Comparison of ENCODE assay signal across 18 cellular contexts in the genomic region with DNA sequence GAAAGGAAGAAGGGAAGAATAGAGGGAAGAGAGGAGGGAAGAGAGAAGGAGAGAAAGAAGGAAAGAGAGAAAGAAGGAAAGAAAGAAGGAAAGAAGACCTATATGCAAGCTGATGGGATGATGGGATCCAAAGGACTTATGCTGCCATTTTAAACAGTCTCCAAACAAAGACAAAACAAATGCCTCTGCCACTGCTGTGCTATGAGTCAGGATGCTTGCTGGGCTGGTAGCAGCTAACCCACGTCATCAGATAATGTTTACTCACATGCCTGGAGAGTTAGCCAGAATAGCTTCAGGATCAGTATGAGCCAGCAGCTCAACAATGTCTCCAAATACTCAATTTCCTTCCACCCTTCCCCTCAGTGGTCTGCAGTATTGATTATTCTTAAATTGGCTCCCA.
A peak's percentile ranks its signal among the peaks of the same experiment; 100 is the strongest.
DNase-seq lines count a peak whose midpoint lies in the region; ATAC-seq and TF ChIP-seq lines count a peak whose summit lies in the region.
"Had no signal": no experiment of that assay in that cellular context is flagged by ENCODE, and none has a peak within 500 bp of the region (broad histone marks: within the 10 kb centered on the region; RNA-seq: fewer than 3 reads in every experiment).

No MANE protein-coding gene starts in this region.

- no peak overlapping the region for H3K27ac ChIP-seq in HEK293 (ENCODE audit: extremely low read depth, low read depth, low read length)
- H3K27ac ChIP-seq: KMS-11, ovary, SK-N-MC, thyroid gland had no signal

- POLR2A ChIA-PET in HEK293 (lab: Yijun Ruan, JAX): interaction anchor here (1.0 kb wide), 2 partner anchors 13 to 16 kb away, joined by 3 to 6 read pairs; partner anchors contain the start of gene ZNF274

- no peaks in the 10 kb centered on the region for H3K9me3 ChIP-seq in HEK293 (ENCODE audit: control insufficient read depth, insufficient read depth, low read depth, low read length)
- H3K9me3 ChIP-seq: thyroid gland had no signal

- CTCF ChIA-PET in HEK293 (lab: Yijun Ruan, JAX): no interaction called here

- peak; percentile 8 for DNase-seq in AG10803 (ENCODE audit: low read depth)
- peak; percentile 37 for DNase-seq in T1000 (lab: John Stamatoyannopoulos, UW)
- peak; percentile 16 for DNase-seq in fibroblast of peridontal ligament (ENCODE audit: extremely low read depth)
- DNase-seq in inferior parietal cortex (ENCODE audit: extremely low spot score): no peak
- DNase-seq in stimulated activated CD4-positive, alpha-beta T cell treated with anti-CD3 and anti-CD28 coated beads, Interleukin-4, amount 100 ng/mL, for 4 hours: no peak
- DNase-seq: activated naive CD8-positive, alpha-beta T cell treated with anti-CD3 and anti-CD28 coated beads, Interleukin-2, amount 10 ng/mL, durations not matched to agents 7 days and 5 days; activated T-cell treated with anti-CD3 and anti-CD28 coated beads, Interleukin-2, amount 50 U/mL, for 72 hours; endodermal cell; left ventricle myocardium superior; NCI-H1105 treated with DMSO at 0.1 percent for 48 hours; ovary; stimulated activated CD4-positive, alpha-beta T cell treated with anti-CD3 and anti-CD28 coated beads, Interleukin-4, amount 100 ng/mL, for 24 hours; thyroid gland had no signal

- no peak overlapping the region for H3K4me3 ChIP-seq in AG10803 (ENCODE audit: low read length)
- H3K4me3 ChIP-seq in HEK293 (ENCODE audit: low read depth, low read length): no peak overlapping the region
- H3K4me3 ChIP-seq: ovary, SK-N-MC, thyroid gland had no signal

- ATAC-seq in GM21367 (IDR thresholded peaks at IDR 0.05; ENCODE audit: unreplicated experiment) (no peak), HG03097 (IDR thresholded peaks at IDR 0.05; ENCODE audit: low FRiP score, unreplicated experiment) (no peak)
- ATAC-seq: left ventricle myocardium superior had no signal

- TF ChIP-seq CTCF in AG10803 (conservative IDR thresholded peaks at IDR 0.05; ENCODE audit: low read length) (no peak), HEK293 (tag by site-specific recombination; IDR thresholded peaks at IDR 0.05) (no peak)

- no peaks in the 10 kb centered on the region for H3K36me3 ChIP-seq in HEK293 (ENCODE audit: control insufficient read depth in 2 of 2, insufficient read depth in 1 of 2, low read length in 2 of 2)
- H3K36me3 ChIP-seq: ovary, thyroid gland had no signal

- H3K4me1 ChIP-seq in HEK293 (ENCODE audit: control insufficient read depth, insufficient read depth, low read length): no peaks in the 10 kb centered on the region
- H3K4me1 ChIP-seq: thyroid gland had no signal

TF ChIP-seq in HEK293, 187 proteins besides CTCF, POLR2A, EP300 and RAD21:
- no peak for TF ChIP-seq ZNF473 (tag by site-specific recombination; IDR thresholded peaks at IDR 0.05)
- TF ChIP-seq ZBTB17 (tag by site-specific recombination; IDR thresholded peaks at IDR 0.05): peak; percentile 29; the same call in 1 of the 2 replicates
- peak; percentile 69; the same call in 1 of the 2 replicates for TF ChIP-seq ZBTB21 (tag by site-specific recombination; IDR thresholded peaks at IDR 0.05)
- TF ChIP-seq, protein P1, sequence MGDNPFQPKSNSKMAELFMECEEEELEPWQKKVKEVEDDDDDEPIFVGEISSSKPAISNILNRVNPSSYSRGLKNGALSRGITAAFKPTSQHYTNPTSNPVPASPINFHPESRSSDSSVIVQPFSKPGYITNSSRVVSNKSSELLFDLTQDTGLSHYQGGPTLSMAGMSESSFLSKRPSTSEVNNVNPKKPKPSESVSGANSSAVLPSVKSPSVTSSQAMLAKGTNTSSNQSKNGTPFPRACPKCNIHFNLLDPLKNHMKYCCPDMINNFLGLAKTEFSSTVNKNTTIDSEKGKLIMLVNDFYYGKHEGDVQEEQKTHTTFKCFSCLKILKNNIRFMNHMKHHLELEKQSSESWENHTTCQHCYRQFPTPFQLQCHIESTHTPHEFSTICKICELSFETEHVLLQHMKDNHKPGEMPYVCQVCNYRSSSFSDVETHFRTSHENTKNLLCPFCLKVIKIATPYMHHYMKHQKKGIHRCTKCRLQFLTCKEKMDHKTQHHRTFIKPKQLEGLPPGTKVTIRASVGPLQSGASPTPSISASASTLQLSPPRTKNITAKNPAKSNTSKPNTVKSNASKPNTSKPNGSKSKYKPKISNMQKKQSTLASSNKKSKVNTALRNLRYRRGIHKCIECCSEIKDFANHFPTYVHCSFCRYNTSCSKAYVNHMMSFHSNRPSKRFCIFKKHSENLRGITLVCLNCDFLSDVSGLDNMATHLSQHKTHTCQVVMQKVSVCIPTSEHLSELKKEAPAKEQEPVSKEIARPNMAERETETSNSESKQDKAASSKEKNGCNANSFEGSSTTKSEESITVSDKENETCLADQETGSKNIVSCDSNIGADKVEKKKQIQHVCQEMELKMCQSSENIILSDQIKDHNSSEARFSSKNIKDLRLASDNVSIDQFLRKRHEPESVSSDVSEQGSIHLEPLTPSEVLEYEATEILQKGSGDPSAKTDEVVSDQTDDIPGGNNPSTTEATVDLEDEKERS (tag by site-specific recombination; IDR thresholded peaks at IDR 0.05): peak; percentile 39; the same call in 1 of the 2 replicates
- TF ChIP-seq ZNF146 (tag by site-specific recombination; IDR thresholded peaks at IDR 0.05): no peak
- peak; percentile 49; the same call in 1 of the 2 replicates for TF ChIP-seq PRDM1 (tag by site-specific recombination; IDR thresholded peaks at IDR 0.05)
- TF ChIP-seq ZNF366 (tag by site-specific recombination; conservative IDR thresholded peaks at IDR 0.05): peak; percentile 89
- peak; percentile 47 for TF ChIP-seq ZNF335 (tag by site-specific recombination; conservative IDR thresholded peaks at IDR 0.05)
- peak; percentile 49 for TF ChIP-seq ZNF629 (tag by site-specific recombination; IDR thresholded peaks at IDR 0.05)
- no peak for TF ChIP-seq ZEB2 (tag by site-specific recombination; IDR thresholded peaks at IDR 0.05)

Comparison
In these comparisons a context has a peak if more than half of its experiments do, and no peak if none do; other contexts are left out.
1. DNase-seq: peak in AG10803 (single experiment), T1000 (single experiment) and fibroblast of peridontal ligament (single experiment); none in inferior parietal cortex (single experiment) and stimulated activated CD4-positive, alpha-beta T cell treated with anti-CD3 and anti-CD28 coated beads, Interleukin-4, amount 100 ng/mL, for 4 hours (0 of 2).